In the genomic region with DNA sequence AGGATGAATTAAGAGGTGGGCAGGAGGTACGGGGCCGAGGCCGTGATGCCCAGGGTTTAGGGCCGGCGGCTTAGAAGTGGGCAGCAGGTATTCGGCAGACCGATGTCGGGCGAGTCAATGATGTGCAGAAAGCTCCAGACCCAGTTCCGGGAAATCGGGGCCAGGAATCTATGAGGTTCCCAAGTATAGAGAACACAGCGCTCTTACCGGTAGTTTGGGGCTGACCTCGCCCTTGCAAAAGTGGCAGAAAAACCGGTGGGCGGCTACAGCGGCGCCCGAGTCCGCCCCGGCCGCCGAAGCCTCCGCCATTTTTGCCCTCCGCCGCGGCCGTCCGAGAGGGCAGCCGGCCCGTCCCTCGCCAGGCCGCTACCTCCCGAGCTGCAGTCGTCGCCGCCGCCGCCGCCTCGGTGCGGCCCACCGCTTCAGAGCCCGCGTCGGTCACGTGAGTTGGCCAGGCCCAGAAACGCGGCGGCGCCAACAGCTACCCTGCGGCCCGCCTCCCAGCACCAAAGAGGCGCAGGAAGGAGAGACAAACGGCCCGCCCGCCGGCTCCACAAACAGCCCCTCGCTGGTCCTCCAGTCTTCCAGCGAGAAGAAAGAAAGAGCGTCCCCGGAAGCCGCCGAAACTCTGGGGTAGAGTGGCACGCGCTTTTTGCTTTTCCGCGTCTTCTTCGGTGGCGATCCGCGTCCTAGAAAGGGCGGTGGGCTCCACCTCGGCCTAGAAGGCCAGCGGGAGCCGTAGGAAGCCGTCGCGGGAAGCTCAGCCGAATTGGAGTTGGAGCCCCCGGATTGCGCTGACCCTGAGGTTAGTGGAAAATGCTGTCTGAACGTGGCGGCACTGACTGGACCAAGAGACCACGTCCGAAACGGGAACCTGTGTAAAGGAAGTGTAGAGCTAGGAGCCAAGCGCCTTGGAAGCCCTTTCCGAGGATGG, we compare ENCODE assay signal across 1 cellular context.
TF ChIP-seq lines count a peak whose summit lies in the region.

A gene with protein sequence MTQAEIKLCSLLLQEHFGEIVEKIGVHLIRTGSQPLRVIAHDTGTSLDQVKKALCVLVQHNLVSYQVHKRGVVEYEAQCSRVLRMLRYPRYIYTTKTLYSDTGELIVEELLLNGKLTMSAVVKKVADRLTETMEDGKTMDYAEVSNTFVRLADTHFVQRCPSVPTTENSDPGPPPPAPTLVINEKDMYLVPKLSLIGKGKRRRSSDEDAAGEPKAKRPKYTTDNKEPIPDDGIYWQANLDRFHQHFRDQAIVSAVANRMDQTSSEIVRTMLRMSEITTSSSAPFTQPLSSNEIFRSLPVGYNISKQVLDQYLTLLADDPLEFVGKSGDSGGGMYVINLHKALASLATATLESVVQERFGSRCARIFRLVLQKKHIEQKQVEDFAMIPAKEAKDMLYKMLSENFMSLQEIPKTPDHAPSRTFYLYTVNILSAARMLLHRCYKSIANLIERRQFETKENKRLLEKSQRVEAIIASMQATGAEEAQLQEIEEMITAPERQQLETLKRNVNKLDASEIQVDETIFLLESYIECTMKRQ (plus strand): TSS at position 636 of the 934 bp plus-strand sequence. CDS start 1,577 bp downstream, outside the sequence.
A gene (minus strand): TSS at position 531 of the 934 bp plus-strand sequence. CDS start 222 bp downstream, at position 309.

TF ChIP-seq in HepG2, 621 proteins besides CTCF, POLR2A, EP300 and RAD21 (continued from another document and continues in another):
- TF ChIP-seq, protein P1, sequence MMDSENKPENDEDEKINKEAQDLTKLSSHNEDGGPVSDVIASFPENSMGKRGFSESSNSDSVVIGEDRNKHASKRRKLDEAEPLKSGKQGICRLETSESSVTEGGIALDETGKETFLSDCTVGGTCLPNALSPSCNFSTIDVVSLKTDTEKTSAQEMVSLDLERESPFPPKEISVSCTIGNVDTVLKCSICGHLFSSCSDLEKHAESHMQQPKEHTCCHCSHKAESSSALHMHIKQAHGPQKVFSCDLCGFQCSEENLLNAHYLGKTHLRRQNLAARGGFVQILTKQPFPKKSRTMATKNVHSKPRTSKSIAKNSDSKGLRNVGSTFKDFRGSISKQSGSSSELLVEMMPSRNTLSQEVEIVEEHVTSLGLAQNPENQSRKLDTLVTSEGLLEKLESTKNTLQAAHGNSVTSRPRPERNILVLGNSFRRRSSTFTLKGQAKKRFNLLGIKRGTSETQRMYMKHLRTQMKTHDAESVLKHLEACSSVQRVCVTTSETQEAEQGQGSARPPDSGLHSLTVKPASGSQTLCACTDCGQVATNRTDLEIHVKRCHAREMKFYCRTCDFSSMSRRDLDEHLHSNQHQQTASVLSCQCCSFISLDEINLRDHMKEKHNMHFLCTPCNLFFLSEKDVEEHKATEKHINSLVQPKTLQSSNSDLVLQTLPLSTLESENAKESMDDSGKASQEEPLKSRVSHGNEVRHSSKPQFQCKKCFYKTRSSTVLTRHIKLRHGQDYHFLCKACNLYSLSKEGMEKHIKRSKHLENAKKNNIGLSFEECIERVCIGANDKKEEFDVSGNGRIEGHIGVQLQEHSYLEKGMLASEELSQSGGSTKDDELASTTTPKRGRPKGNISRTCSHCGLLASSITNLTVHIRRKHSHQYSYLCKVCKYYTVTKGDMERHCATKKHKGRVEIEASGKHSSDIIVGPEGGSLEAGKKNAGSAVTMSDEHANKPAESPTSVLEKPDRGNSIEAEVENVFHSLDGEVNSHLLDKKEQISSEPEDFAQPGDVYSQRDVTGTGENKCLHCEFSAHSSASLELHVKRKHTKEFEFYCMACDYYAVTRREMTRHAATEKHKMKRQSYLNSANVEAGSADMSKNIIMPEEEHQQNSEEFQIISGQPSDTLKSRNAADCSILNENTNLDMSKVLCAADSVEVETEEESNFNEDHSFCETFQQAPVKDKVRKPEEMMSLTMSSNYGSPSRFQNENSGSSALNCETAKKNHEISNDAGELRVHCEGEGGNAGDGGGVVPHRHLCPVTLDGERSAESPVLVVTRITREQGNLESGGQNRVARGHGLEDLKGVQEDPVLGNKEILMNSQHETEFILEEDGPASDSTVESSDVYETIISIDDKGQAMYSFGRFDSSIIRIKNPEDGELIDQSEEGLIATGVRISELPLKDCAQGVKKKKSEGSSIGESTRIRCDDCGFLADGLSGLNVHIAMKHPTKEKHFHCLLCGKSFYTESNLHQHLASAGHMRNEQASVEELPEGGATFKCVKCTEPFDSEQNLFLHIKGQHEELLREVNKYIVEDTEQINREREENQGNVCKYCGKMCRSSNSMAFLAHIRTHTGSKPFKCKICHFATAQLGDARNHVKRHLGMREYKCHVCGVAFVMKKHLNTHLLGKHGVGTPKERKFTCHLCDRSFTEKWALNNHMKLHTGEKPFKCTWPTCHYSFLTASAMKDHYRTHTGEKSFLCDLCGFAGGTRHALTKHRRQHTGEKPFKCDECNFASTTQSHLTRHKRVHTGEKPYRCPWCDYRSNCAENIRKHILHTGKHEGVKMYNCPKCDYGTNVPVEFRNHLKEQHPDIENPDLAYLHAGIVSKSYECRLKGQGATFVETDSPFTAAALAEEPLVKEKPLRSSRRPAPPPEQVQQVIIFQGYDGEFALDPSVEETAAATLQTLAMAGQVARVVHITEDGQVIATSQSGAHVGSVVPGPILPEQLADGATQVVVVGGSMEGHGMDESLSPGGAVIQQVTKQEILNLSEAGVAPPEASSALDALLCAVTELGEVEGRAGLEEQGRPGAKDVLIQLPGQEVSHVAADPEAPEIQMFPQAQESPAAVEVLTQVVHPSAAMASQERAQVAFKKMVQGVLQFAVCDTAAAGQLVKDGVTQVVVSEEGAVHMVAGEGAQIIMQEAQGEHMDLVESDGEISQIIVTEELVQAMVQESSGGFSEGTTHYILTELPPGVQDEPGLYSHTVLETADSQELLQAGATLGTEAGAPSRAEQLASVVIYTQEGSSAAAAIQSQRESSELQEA (CRISPR knock-in tag; IDR thresholded peaks at IDR 0.05; ENCODE audit: not compliant biosample characterization), result peak; percentile 87
- TF ChIP-seq, protein P2, sequence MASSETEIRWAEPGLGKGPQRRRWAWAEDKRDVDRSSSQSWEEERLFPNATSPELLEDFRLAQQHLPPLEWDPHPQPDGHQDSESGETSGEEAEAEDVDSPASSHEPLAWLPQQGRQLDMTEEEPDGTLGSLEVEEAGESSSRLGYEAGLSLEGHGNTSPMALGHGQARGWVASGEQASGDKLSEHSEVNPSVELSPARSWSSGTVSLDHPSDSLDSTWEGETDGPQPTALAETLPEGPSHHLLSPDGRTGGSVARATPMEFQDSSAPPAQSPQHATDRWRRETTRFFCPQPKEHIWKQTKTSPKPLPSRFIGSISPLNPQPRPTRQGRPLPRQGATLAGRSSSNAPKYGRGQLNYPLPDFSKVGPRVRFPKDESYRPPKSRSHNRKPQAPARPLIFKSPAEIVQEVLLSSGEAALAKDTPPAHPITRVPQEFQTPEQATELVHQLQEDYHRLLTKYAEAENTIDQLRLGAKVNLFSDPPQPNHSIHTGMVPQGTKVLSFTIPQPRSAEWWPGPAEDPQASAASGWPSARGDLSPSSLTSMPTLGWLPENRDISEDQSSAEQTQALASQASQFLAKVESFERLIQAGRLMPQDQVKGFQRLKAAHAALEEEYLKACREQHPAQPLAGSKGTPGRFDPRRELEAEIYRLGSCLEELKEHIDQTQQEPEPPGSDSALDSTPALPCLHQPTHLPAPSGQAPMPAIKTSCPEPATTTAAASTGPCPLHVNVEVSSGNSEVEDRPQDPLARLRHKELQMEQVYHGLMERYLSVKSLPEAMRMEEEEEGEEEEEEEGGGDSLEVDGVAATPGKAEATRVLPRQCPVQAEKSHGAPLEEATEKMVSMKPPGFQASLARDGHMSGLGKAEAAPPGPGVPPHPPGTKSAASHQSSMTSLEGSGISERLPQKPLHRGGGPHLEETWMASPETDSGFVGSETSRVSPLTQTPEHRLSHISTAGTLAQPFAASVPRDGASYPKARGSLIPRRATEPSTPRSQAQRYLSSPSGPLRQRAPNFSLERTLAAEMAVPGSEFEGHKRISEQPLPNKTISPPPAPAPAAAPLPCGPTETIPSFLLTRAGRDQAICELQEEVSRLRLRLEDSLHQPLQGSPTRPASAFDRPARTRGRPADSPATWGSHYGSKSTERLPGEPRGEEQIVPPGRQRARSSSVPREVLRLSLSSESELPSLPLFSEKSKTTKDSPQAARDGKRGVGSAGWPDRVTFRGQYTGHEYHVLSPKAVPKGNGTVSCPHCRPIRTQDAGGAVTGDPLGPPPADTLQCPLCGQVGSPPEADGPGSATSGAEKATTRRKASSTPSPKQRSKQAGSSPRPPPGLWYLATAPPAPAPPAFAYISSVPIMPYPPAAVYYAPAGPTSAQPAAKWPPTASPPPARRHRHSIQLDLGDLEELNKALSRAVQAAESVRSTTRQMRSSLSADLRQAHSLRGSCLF (CRISPR knock-in tag; IDR thresholded peaks at IDR 0.05; ENCODE audit: borderline replicate concordance), result no peak
- TF ChIP-seq, protein P3, sequence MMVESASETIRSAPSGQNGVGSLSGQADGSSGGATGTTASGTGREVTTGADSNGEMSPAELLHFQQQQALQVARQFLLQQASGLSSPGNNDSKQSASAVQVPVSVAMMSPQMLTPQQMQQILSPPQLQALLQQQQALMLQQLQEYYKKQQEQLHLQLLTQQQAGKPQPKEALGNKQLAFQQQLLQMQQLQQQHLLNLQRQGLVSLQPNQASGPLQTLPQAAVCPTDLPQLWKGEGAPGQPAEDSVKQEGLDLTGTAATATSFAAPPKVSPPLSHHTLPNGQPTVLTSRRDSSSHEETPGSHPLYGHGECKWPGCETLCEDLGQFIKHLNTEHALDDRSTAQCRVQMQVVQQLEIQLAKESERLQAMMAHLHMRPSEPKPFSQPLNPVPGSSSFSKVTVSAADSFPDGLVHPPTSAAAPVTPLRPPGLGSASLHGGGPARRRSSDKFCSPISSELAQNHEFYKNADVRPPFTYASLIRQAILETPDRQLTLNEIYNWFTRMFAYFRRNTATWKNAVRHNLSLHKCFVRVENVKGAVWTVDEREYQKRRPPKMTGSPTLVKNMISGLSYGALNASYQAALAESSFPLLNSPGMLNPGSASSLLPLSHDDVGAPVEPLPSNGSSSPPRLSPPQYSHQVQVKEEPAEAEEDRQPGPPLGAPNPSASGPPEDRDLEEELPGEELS (CRISPR knock-in tag; IDR thresholded peaks at IDR 0.05), result no peak; the same call in 1 of the 2 replicates
- no peak for TF ChIP-seq ZNF180 (CRISPR knock-in tag; IDR thresholded peaks at IDR 0.05; ENCODE audit: borderline replicate concordance, low read depth)
- TF ChIP-seq HES4 (CRISPR knock-in tag; IDR thresholded peaks at IDR 0.05; ENCODE audit: borderline replicate concordance), result peak; percentile 74; the same call in 1 of the 2 replicates
- peak; percentile 81; the same call in 1 of the 2 replicates for TF ChIP-seq ARNT2 (CRISPR knock-in tag; IDR thresholded peaks at IDR 0.05; ENCODE audit: low read depth)
- peak; percentile 22 for TF ChIP-seq TEAD3 (CRISPR knock-in tag; optimal IDR thresholded peaks at IDR 0.05; ENCODE audit: borderline replicate concordance)
- peak; percentile 43; the same call in 1 of the 2 replicates for TF ChIP-seq IRF2 (CRISPR knock-in tag; IDR thresholded peaks at IDR 0.05)
- peak; percentile 68 for TF ChIP-seq CBFB (CRISPR knock-in tag; IDR thresholded peaks at IDR 0.05)
- TF ChIP-seq BRD4 (CRISPR knock-in tag; IDR thresholded peaks at IDR 0.05), result peak; percentile 61; the same call in 1 of the 2 replicates
- no peak for TF ChIP-seq ZNF569 (CRISPR knock-in tag; IDR thresholded peaks at IDR 0.05; ENCODE audit: borderline replicate concordance)
- peak; percentile 53; the same call in 1 of the 2 replicates for TF ChIP-seq ZNF850 (CRISPR knock-in tag; conservative IDR thresholded peaks at IDR 0.05)
- no peak; the same call in none of the 2 replicates for TF ChIP-seq ZNF563 (CRISPR knock-in tag; IDR thresholded peaks at IDR 0.05)
- TF ChIP-seq, protein P4, sequence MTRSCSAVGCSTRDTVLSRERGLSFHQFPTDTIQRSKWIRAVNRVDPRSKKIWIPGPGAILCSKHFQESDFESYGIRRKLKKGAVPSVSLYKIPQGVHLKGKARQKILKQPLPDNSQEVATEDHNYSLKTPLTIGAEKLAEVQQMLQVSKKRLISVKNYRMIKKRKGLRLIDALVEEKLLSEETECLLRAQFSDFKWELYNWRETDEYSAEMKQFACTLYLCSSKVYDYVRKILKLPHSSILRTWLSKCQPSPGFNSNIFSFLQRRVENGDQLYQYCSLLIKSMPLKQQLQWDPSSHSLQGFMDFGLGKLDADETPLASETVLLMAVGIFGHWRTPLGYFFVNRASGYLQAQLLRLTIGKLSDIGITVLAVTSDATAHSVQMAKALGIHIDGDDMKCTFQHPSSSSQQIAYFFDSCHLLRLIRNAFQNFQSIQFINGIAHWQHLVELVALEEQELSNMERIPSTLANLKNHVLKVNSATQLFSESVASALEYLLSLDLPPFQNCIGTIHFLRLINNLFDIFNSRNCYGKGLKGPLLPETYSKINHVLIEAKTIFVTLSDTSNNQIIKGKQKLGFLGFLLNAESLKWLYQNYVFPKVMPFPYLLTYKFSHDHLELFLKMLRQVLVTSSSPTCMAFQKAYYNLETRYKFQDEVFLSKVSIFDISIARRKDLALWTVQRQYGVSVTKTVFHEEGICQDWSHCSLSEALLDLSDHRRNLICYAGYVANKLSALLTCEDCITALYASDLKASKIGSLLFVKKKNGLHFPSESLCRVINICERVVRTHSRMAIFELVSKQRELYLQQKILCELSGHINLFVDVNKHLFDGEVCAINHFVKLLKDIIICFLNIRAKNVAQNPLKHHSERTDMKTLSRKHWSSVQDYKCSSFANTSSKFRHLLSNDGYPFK (CRISPR knock-in tag; IDR thresholded peaks at IDR 0.05; ENCODE audit: borderline replicate concordance), result peak; percentile 82; the same call in 1 of the 2 replicates
- TF ChIP-seq, protein P5, sequence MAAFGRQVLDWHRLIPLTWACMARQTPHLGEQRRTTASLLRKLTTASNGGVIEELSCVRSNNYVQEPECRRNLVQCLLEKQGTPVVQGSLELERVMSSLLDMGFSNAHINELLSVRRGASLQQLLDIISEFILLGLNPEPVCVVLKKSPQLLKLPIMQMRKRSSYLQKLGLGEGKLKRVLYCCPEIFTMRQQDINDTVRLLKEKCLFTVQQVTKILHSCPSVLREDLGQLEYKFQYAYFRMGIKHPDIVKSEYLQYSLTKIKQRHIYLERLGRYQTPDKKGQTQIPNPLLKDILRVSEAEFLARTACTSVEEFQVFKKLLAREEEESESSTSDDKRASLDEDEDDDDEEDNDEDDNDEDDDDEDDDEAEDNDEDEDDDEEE (CRISPR knock-in tag; IDR thresholded peaks at IDR 0.05), result peak; percentile 56
- peak; percentile 73; the same call in 1 of the 2 replicates for TF ChIP-seq ZNF768 (CRISPR knock-in tag; IDR thresholded peaks at IDR 0.05)
- TF ChIP-seq, protein P6, sequence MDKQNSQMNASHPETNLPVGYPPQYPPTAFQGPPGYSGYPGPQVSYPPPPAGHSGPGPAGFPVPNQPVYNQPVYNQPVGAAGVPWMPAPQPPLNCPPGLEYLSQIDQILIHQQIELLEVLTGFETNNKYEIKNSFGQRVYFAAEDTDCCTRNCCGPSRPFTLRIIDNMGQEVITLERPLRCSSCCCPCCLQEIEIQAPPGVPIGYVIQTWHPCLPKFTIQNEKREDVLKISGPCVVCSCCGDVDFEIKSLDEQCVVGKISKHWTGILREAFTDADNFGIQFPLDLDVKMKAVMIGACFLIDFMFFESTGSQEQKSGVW (CRISPR knock-in tag; IDR thresholded peaks at IDR 0.05; ENCODE audit: borderline replicate concordance), result no peak
- no peak for TF ChIP-seq NFKBIZ (CRISPR knock-in tag; IDR thresholded peaks at IDR 0.05)
- TF ChIP-seq ZNF737 (CRISPR knock-in tag; IDR thresholded peaks at IDR 0.05; ENCODE audit: borderline replicate concordance), result no peak
- no peak for TF ChIP-seq ZFP36 (IDR thresholded peaks at IDR 0.05; ENCODE audit: borderline replicate concordance, low read depth, low read length, partially characterized antibody)
- no peak for TF ChIP-seq NFE2L2 (IDR thresholded peaks at IDR 0.05; ENCODE audit: low read length)
- TF ChIP-seq NR2C2 (CRISPR knock-in tag; IDR thresholded peaks at IDR 0.05; ENCODE audit: borderline replicate concordance), result peak; percentile 58; the same call in 1 of the 2 replicates
- no peak for TF ChIP-seq KLF15 (CRISPR knock-in tag; IDR thresholded peaks at IDR 0.05; ENCODE audit: borderline replicate concordance)
